3 cellular contexts compared by ENCODE assay signal in genomic region chr3:49685103-49685502, GRCh38. TPM values are rescaled to one million over a fixed set of nuclear protein-coding genes. Genes with fewer than 3 reads are reported as not detected.
"Had no signal": no experiment of that assay in that cellular context is flagged by ENCODE, and none has a peak within 500 bp of the region (broad histone marks: within the 10 kb centered on the region; RNA-seq: fewer than 3 reads in every experiment).

No MANE protein-coding gene starts in this region.

RNA-seq across cellular contexts. Expression of gene AMIGO3, which starts 34.4 kb away (rescaled TPM):
- total RNA-seq: endothelial cell of umbilical vein, foreskin keratinocyte, ureter had no signal
